ENCODE assay signal across 1 cellular context in genomic region chr17:61411114-61411943, GRCh38.
A peak's percentile ranks its signal among the peaks of the same experiment; 100 is the strongest.
TF ChIP-seq lines count a peak whose summit lies in the region.

No MANE protein-coding gene starts in this region.

TF ChIP-seq in K562, 482 proteins besides CTCF, POLR2A, EP300 and RAD21 (continued from another document):
- TF ChIP-seq ID3 (CRISPR knock-in tag; IDR thresholded peaks at IDR 0.05) (no peak), ID3 (tag; IDR thresholded peaks at IDR 0.05) (no peak), HMG20A (CRISPR knock-in tag; conservative IDR thresholded peaks at IDR 0.05) (no peak), EWSR1 (IDR thresholded peaks at IDR 0.05; ENCODE audit: borderline replicate concordance, low read depth, partially characterized antibody) (peak; percentile 81), HIVEP1 (CRISPR knock-in tag; IDR thresholded peaks at IDR 0.05) (no peak), BCLAF1 (IDR thresholded peaks at IDR 0.05; ENCODE audit: borderline replicate concordance in 1 of 2, control insufficient read depth in 1 of 2, low read depth in 2 of 2, low read length in 1 of 2) (0 out of 4 replicates have a peak, but pooled peaks of 1 of the 2 experiments have one; percentile 5), MEF2D (tag; conservative IDR thresholded peaks at IDR 0.05; ENCODE audit: low read depth) (no peak), SUPT5H (IDR thresholded peaks at IDR 0.05) (no peak), ZNF740 (CRISPR knock-in tag; IDR thresholded peaks at IDR 0.05) (no peak), ZNF740 (tag; IDR thresholded peaks at IDR 0.05) (no peak)
TF ChIP-seq in K562: peak in this region for 3.
